In genomic region chr17:28549274-28550132, GRCh38 we compare ENCODE assay signal across 9 cellular contexts. TPM values are rescaled to one million over a fixed set of nuclear protein-coding genes. Genes with fewer than 3 reads are reported as not detected.
A peak's percentile ranks its signal among the peaks of the same experiment; 100 is the strongest.
DNase-seq lines count a peak whose midpoint lies in the region; ATAC-seq and TF ChIP-seq lines count a peak whose summit lies in the region.
"Had no signal": no experiment of that assay in that cellular context is flagged by ENCODE, and none has a peak within 500 bp of the region (broad histone marks: within the 10 kb centered on the region; RNA-seq: fewer than 3 reads in every experiment).

No MANE protein-coding gene starts in this region.

- H3K4me3 ChIP-seq in coronary artery: no peak overlapping the region
- H3K4me3 ChIP-seq: pancreas had no signal

- H3K4me1 Mint-ChIP-seq in chondrocyte (ENCODE audit: low read depth): peaks cover 26% of the 10 kb centered on the region
- peaks cover 66% of the 10 kb centered on the region for H3K4me1 Mint-ChIP-seq in stimulated activated naive CD8-positive, alpha-beta T cell treated with anti-CD3 and anti-CD28 coated beads, Interleukin-15, amount 100 ng/mL, for 72 hours

- DNase-seq in activated gamma-delta T cell treated with Interleukin-2 at 50 U/mL for 16 hours (peak; percentile 42), activated gamma-delta T cell (lab: John Stamatoyannopoulos, UW) (no peak), T-helper 2 cell (peak; percentile 11 to 86 (median 59)), chondrocyte (ENCODE audit: low spot score) (peak; percentile 34), mucosa of gallbladder (ENCODE audit: low spot score) (no peak), cerebellar cortex (ENCODE audit: low spot score) (no peak), coronary artery (ENCODE audit: low spot score) (no peak)
- peak; percentile 60 to 82 for DNase-seq in stimulated activated naive CD8-positive, alpha-beta T cell treated with anti-CD3 and anti-CD28 coated beads, Interleukin-15, amount 100 ng/mL, for 72 hours

- no peak overlapping the region for H3K4me3 Mint-ChIP-seq in chondrocyte (ENCODE audit: unreplicated experiment)
- peak overlapping the region; percentile 57 to 96 for H3K4me3 Mint-ChIP-seq in stimulated activated naive CD8-positive, alpha-beta T cell treated with anti-CD3 and anti-CD28 coated beads, Interleukin-15, amount 100 ng/mL, for 72 hours

- no peak overlapping the region for H3K27ac Mint-ChIP-seq in chondrocyte (ENCODE audit: unreplicated experiment)
- H3K27ac Mint-ChIP-seq in stimulated activated naive CD8-positive, alpha-beta T cell treated with anti-CD3 and anti-CD28 coated beads, Interleukin-15, amount 100 ng/mL, for 72 hours: peak overlapping the region; percentile 88 to 92

- H3K27me3 Mint-ChIP-seq in chondrocyte (ENCODE audit: low read depth): no peaks in the 10 kb centered on the region
- no peaks in the 10 kb centered on the region for H3K27me3 Mint-ChIP-seq in stimulated activated naive CD8-positive, alpha-beta T cell treated with anti-CD3 and anti-CD28 coated beads, Interleukin-15, amount 100 ng/mL, for 72 hours

- peaks cover 10% of the 10 kb centered on the region for H3K36me3 Mint-ChIP-seq in chondrocyte (ENCODE audit: low read depth)

- H3K9me3 Mint-ChIP-seq in chondrocyte (ENCODE audit: low read depth): no peaks in the 10 kb centered on the region
- no peaks in the 10 kb centered on the region for H3K9me3 Mint-ChIP-seq in stimulated activated naive CD8-positive, alpha-beta T cell treated with anti-CD3 and anti-CD28 coated beads, Interleukin-15, amount 100 ng/mL, for 72 hours

- no peak for TF ChIP-seq CTCF in chondrocyte (IDR thresholded peaks at IDR 0.05)
- no peak for TF ChIP-seq CTCF in coronary artery (IDR thresholded peaks at IDR 0.05)

- no peak overlapping the region for H3K27ac ChIP-seq in coronary artery
- H3K27ac ChIP-seq: pancreas had no signal

- peak; percentile 90 for ATAC-seq in stimulated activated naive CD8-positive, alpha-beta T cell treated with anti-CD3 and anti-CD28 coated beads, Interleukin-15, amount 100 ng/mL, for 72 hours
- ATAC-seq: pancreas had no signal

RNA-seq across cellular contexts. Expression of gene UNC119, which starts 2.9 kb away (rescaled TPM):
- total RNA-seq in chondrocyte: 19.8 to 24.9 TPM (median 24.1 TPM) in 3 replicates
- 44.0 TPM for total RNA-seq in mucosa of gallbladder

RNA-seq across cellular contexts. Expression of gene PIGS, which starts 21.8 kb away (rescaled TPM):
- 56.5 to 65.7 TPM (median 62.9 TPM) in 3 replicates for total RNA-seq in chondrocyte
- 65.9 TPM for total RNA-seq in mucosa of gallbladder

RNA-seq across cellular contexts. Expression of gene ALDOC, which starts 27.2 kb away (rescaled TPM):
- total RNA-seq in chondrocyte: 3.9 to 9.5 TPM (median 8.0 TPM) in 3 replicates
- 39.8 TPM for total RNA-seq in mucosa of gallbladder

RNA-seq across cellular contexts. Expression of gene FOXN1, which starts 43.4 kb away (rescaled TPM):
- total RNA-seq in chondrocyte (not detected in 3 replicates), mucosa of gallbladder (0.06 TPM)

RNA-seq across cellular contexts. Expression of gene SPAG5, which starts 49.3 kb away (rescaled TPM):
- 10.3 to 20.3 TPM (median 12.9 TPM) in 3 replicates for total RNA-seq in chondrocyte
- total RNA-seq in mucosa of gallbladder: 6.4 TPM

Comparison
In these comparisons a context has a peak if more than half of its experiments do, and no peak if none do; other contexts are left out.
1. DNase-seq: peak in activated gamma-delta T cell treated with Interleukin-2 at 50 U/mL for 16 hours (single experiment), T-helper 2 cell (5 of 5), chondrocyte (single experiment) and stimulated activated naive CD8-positive, alpha-beta T cell treated with anti-CD3 and anti-CD28 coated beads, Interleukin-15, amount 100 ng/mL, for 72 hours (2 of 2); none in activated gamma-delta T cell (single experiment), mucosa of gallbladder (single experiment), cerebellar cortex (single experiment) and coronary artery (single experiment).